Comparison of ENCODE assay signal across 16 cellular contexts in genomic region chr3:112633191-112633590, GRCh38. TPM values are rescaled to one million over a fixed set of nuclear protein-coding genes. Genes with fewer than 3 reads are reported as not detected.
DNase-seq lines count a peak whose midpoint lies in the region; ATAC-seq, FAIRE-seq and TF ChIP-seq lines count a peak whose summit lies in the region.
"Had no signal": no experiment of that assay in that cellular context is flagged by ENCODE, and none has a peak within 500 bp of the region (broad histone marks: within the 10 kb centered on the region; RNA-seq: fewer than 3 reads in every experiment).

No MANE protein-coding gene starts in this region.

- no peak for TF ChIP-seq POLR2A in esophagus muscularis mucosa (IDR thresholded peaks at IDR 0.05; ENCODE audit: low read depth)

- TF ChIP-seq EP300 in esophagus muscularis mucosa (IDR thresholded peaks at IDR 0.05), result no peak

- H3K36me3 ChIP-seq in esophagus muscularis mucosa (no peaks in the 10 kb centered on the region), pancreas (no peaks in the 10 kb centered on the region)

- ATAC-seq in pancreas, result no peak
- ATAC-seq: activated CD4-positive, CD25-positive, alpha-beta regulatory T cell treated with anti-CD3 and anti-CD28 coated beads, Interleukin-2, amount 50 U/mL, for 24 hours; activated T-cell treated with anti-CD3 and anti-CD28 coated beads, Interleukin-2, amount 50 U/mL, for 4 hours had no signal

- peak overlapping the region in 3 of 4 donors; percentile 3 to 57 (median 18) for H3K4me3 ChIP-seq in esophagus muscularis mucosa
- peak overlapping the region; percentile 74 for H3K4me3 ChIP-seq in skeletal muscle cell (ENCODE audit: low read depth, low read length)
- no peak overlapping the region for H3K4me3 ChIP-seq in pancreas

- 26% methylated on average over 3 of the region's 3 CpGs for WGBS in esophagus muscularis mucosa
- WGBS in pancreas, 2 donors, result 47 to 53% methylated on average over 3 of the region's 3 CpGs

- peaks cover 18 to 91% (median 86%) of the 10 kb centered on the region in 4 donors for H3K4me1 ChIP-seq in esophagus muscularis mucosa
- H3K4me1 ChIP-seq in pancreas, result no peaks in the 10 kb centered on the region

- intact Hi-C loops in esophagus muscularis mucosa (cut with DNase I), result loop anchor here (5.0 kb wide), 1 partner anchor 51 kb away; no protein-coding TSS in a partner anchor
- intact Hi-C loops in pancreas (cut with DNase I), result no loop called here

- DNase-seq in EL (peak; percentile 40), NCI-H69 (lab: John Stamatoyannopoulos, UW) (peak; percentile 40), esophagus muscularis mucosa (ENCODE audit: extremely low spot score) (no peak), skeletal muscle cell (ENCODE audit: low read depth) (no peak), pancreas (no peak), foreskin melanocyte (no peak), NCI-H524 (lab: John Stamatoyannopoulos, UW) (no peak), activated gamma-delta T cell (lab: John Stamatoyannopoulos, UW) (no peak)
- DNase-seq: activated T-cell treated with anti-CD3 and anti-CD28 coated beads, Interleukin-2, amount 50 U/mL, for 4 hours; anterior cingulate cortex; NCI-H1417 treated with DMSO at 0.1 percent for 48 hours; NCI-H774; posterior cingulate gyrus; stimulated activated CD4-positive, alpha-beta T cell treated with anti-CD3 and anti-CD28 coated beads, Interleukin-1b, Interleukin-23, amount 100 ng/mL, for 48 hours had no signal

- H3K9me3 ChIP-seq in esophagus muscularis mucosa (no peaks in the 10 kb centered on the region), pancreas (no peaks in the 10 kb centered on the region)

- H3K27ac ChIP-seq in esophagus muscularis mucosa (replicated peaks in 1 of 4) (peak overlapping the region; percentile 83 to 84 (median 83)), pancreas (no peak overlapping the region)

- no peak for FAIRE-seq in pancreas (lab: Jason Lieb, UNC)
- FAIRE-seq: G401.6 had no signal

- H3K27me3 ChIP-seq in esophagus muscularis mucosa, result no peaks in the 10 kb centered on the region
- H3K27me3 ChIP-seq in pancreas, result no peaks in the 10 kb centered on the region

- TF ChIP-seq CTCF in esophagus muscularis mucosa (IDR thresholded peaks at IDR 0.05) (no peak), pancreas (IDR thresholded peaks at IDR 0.05) (no peak)

RNA-seq across cellular contexts. Expression of gene CCDC80, which starts 7.8 kb away (rescaled TPM):
- 100 to 1,000 TPM in 2 of 4 donors, 10 to 100 TPM in 2; 34.7 to 213 (median 127) TPM for total RNA-seq in esophagus muscularis mucosa
- 100 to 1,000 TPM in 1 of 6 donors, 10 to 100 TPM in 3, 1 to 10 TPM in 2; 6.1 to 100 (median 30.1) TPM for total RNA-seq in pancreas
- 10 to 100 TPM in 1 of 2 donors, 1 to 10 TPM in 1; 6.9 to 12.7 TPM for polyA plus RNA-seq in pancreas

Comparison
In these comparisons a context has a peak if more than half of its experiments do, and no peak if none do; other contexts are left out.
1. DNase-seq: peak in EL (single experiment) and NCI-H69 (single experiment); none in esophagus muscularis mucosa (single experiment), skeletal muscle cell (single experiment), pancreas (0 of 6), foreskin melanocyte (single experiment), NCI-H524 (0 of 2) and activated gamma-delta T cell (single experiment).
2. H3K27ac ChIP-seq: peak in esophagus muscularis mucosa (4 of 4); none in pancreas (0 of 4).
3. H3K4me3 ChIP-seq: peak in esophagus muscularis mucosa (3 of 4) and skeletal muscle cell (single experiment); none in pancreas (0 of 4).